1 cellular context compared by ENCODE assay signal in genomic region chr1:110237406-110238152, GRCh38.
TF ChIP-seq lines count a peak whose summit lies in the region.

No MANE protein-coding gene starts in this region.

TF ChIP-seq in GM12878, 131 proteins besides CTCF, POLR2A, EP300 and RAD21 (continued from another document):
- no peak for TF ChIP-seq MAX (IDR thresholded peaks at IDR 0.05; ENCODE audit: low read depth, low read length)
- peak; percentile 83 to 91 for TF ChIP-seq BHLHE40 (IDR thresholded peaks at IDR 0.05; ENCODE audit: borderline replicate concordance in 1 of 2, low read depth in 2 of 2, low read length in 1 of 2)
- TF ChIP-seq ATF3 (IDR thresholded peaks at IDR 0.05; ENCODE audit: borderline replicate concordance, extremely low read depth, low read depth, low read length) = no peak
